Comparison of ENCODE assay signal across 2 cellular contexts in the genomic region with DNA sequence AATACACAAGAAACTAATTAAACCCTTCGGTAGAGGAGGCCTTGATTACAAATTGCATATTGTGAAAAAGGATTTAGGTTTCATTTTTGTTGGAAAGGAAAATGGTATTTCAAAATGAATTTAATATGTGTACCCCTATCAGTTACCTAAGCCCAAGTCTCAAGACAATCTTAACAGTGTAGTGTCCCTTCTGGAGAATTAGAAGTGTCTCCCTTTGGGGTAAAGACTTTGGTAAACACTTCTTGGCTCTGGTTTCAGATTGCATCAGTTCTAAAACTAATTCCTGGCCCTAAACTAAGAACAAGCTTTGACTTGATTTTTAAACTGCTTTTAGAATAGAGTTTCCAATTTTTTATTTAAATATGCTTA.
TF ChIP-seq lines count a peak whose summit lies in the region.

No MANE protein-coding gene starts in this region.

TF ChIP-seq in K562, 482 proteins besides CTCF, POLR2A, EP300 and RAD21:
- no peak for TF ChIP-seq RBBP5 (IDR thresholded peaks at IDR 0.05; ENCODE audit: borderline replicate concordance, insufficient read depth, low read length, poor library complexity, severe bottlenecking)
- TF ChIP-seq TFAP4 (CRISPR knock-in tag; IDR thresholded peaks at IDR 0.05; ENCODE audit: borderline replicate concordance): no peak
- TF ChIP-seq SPI1 (IDR thresholded peaks at IDR 0.05; ENCODE audit: borderline replicate concordance, low read depth, low read length): no peak
- TF ChIP-seq, protein P1, sequence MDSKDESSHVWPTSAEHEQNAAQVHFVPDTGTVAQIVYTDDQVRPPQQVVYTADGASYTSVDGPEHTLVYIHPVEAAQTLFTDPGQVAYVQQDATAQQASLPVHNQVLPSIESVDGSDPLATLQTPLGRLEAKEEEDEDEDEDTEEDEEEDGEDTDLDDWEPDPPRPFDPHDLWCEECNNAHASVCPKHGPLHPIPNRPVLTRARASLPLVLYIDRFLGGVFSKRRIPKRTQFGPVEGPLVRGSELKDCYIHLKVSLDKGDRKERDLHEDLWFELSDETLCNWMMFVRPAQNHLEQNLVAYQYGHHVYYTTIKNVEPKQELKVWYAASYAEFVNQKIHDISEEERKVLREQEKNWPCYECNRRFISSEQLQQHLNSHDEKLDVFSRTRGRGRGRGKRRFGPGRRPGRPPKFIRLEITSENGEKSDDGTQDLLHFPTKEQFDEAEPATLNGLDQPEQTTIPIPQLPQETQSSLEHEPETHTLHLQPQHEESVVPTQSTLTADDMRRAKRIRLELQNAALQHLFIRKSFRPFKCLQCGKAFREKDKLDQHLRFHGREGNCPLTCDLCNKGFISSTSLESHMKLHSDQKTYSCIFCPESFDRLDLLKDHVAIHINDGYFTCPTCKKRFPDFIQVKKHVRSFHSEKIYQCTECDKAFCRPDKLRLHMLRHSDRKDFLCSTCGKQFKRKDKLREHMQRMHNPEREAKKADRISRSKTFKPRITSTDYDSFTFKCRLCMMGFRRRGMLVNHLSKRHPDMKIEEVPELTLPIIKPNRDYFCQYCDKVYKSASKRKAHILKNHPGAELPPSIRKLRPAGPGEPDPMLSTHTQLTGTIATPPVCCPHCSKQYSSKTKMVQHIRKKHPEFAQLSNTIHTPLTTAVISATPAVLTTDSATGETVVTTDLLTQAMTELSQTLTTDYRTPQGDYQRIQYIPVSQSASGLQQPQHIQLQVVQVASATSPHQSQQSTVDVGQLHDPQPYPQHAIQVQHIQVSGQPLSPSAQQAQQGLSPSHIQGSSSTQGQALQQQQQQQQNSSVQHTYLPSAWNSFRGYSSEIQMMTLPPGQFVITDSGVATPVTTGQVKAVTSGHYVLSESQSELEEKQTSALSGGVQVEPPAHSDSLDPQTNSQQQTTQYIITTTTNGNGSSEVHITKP (IDR thresholded peaks at IDR 0.05; ENCODE audit: partially characterized antibody): peak; percentile 12
- no peak for TF ChIP-seq MAX (CRISPR knock-in tag; IDR thresholded peaks at IDR 0.05)
- TF ChIP-seq TCF7L2 (IDR thresholded peaks at IDR 0.05; ENCODE audit: low read depth, low read length): no peak
- TF ChIP-seq CEBPB (tag; IDR thresholded peaks at IDR 0.05): 0 out of 2 replicates have a peak, but pooled peaks have one; percentile 14
- no peak for TF ChIP-seq CEBPG (CRISPR knock-in tag; IDR thresholded peaks at IDR 0.05)
- peak; percentile 38 to 60; a peak in 3 of 4 replicates for TF ChIP-seq CEBPG (tag; conservative IDR thresholded peaks at IDR 0.05 in 1 of 2, IDR thresholded peaks at IDR 0.05 in 1 of 2)
- TF ChIP-seq ZNF133 (CRISPR knock-in tag; IDR thresholded peaks at IDR 0.05): no peak
- TF ChIP-seq SFPQ (IDR thresholded peaks at IDR 0.05; ENCODE audit: low read depth, low read length): no peak
- TF ChIP-seq ATF4 (CRISPR knock-in tag; IDR thresholded peaks at IDR 0.05): peak; percentile 58
- TF ChIP-seq ZC3H11A (IDR thresholded peaks at IDR 0.05; ENCODE audit: low read depth, low read length): no peak
- TF ChIP-seq ZNF431 (CRISPR knock-in tag; IDR thresholded peaks at IDR 0.05): no peak

TF ChIP-seq in liver, 16 proteins besides CTCF, POLR2A, EP300 and RAD21:
- no peak for TF ChIP-seq ZBTB33 (IDR thresholded peaks at IDR 0.05)
- TF ChIP-seq SP1 (IDR thresholded peaks at IDR 0.05): no peak
- TF ChIP-seq NR2F2 (IDR thresholded peaks at IDR 0.05): no peak
- no peak for TF ChIP-seq HNF4A (conservative IDR thresholded peaks at IDR 0.05)
- TF ChIP-seq FOXA1 (IDR thresholded peaks at IDR 0.05): no peak
- TF ChIP-seq YY1 (IDR thresholded peaks at IDR 0.05): no peak
